Comparison of ENCODE assay signal across 8 cellular contexts in the genomic region with DNA sequence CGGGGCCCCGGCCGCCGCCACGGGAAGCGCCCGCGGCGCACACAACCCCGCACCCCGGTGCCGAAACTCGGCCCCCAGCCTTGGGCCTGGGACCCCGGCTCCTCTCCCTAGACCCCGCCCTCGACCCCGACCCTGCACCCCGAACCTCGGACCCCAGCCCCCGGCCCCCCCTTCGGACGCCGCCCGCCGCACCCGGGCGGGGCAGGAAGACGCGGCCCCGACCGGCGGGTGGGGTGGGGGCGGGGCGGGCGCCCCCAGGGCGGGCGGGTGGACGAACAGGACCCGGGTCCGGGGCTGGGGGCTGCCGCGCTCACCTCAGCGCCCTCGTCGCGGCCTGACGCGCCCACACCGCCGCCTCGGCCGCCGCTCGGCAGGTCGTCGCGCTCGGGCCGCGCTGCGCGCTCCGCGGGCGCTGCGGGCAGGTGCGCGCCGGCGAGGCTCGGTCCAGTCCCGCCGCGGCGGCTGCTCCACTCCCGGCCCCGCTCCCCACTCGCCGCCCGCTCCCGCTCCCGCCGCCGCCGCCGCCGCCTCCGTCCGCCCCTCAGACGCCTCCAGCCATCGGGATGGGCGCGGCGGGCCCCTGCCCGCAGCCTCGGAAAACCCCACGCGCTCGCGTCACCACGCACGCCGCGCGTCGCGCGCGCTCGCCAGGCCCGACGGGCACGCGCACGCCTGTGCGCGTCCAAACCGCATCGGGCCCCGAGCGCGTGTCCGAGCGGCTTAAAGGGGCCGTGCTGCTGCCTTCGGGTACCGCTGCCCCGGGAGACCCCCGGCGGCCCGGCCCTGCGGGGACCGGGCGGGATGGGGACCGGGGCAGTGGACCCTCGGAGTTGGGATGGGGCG. TPM values are rescaled to one million over a fixed set of nuclear protein-coding genes. Genes with fewer than 3 reads are reported as not detected.
DNase-seq lines count a peak whose midpoint lies in the region; ATAC-seq and TF ChIP-seq lines count a peak whose summit lies in the region.

Gene GNB1, minus strand, starts transcription at position 582 of the 843 bp plus-strand sequence. CDS start 65,634 bp downstream, outside the sequence.

- H3K27ac ChIP-seq in upper lobe of left lung = peak within 1 kb of the TSS; percentile 94 to 99 (median 96)

- peaks cover 6% of the 10 kb centered on the region for H3K36me3 Mint-ChIP-seq in T-helper 1 cell treated with Interleukin-12 subunit alpha and Interleukin-12 subunit beta and Interleukin-4 antibody, amounts not matched to agents 30 μg/mL and 1 μg/mL, for 36 hours (ENCODE audit: low read depth)
- H3K36me3 Mint-ChIP-seq in progenitor cell of endocrine pancreas (ENCODE audit: insufficient read depth) = peaks cover 4% of the 10 kb centered on the region

- H3K9me3 ChIP-seq in upper lobe of left lung = no peaks in the 10 kb centered on the region

- H3K27ac Mint-ChIP-seq in T-helper 1 cell treated with Interleukin-12 subunit alpha and Interleukin-12 subunit beta and Interleukin-4 antibody, amounts not matched to agents 30 μg/mL and 1 μg/mL, for 36 hours = peak within 1 kb of the TSS; percentile 87
- H3K27ac Mint-ChIP-seq in progenitor cell of endocrine pancreas = peak within 1 kb of the TSS; percentile 88

- TF ChIP-seq EP300 in upper lobe of left lung (IDR thresholded peaks at IDR 0.05) = peak in 1 of 4 donors; percentile 13

- H3K36me3 ChIP-seq in upper lobe of left lung = no peaks in the 10 kb centered on the region

- TF ChIP-seq POLR2A in GM10847 (IDR thresholded peaks at IDR 0.05; ENCODE audit: extremely low read depth, insufficient read length) (peak; percentile 85), upper lobe of left lung (IDR thresholded peaks at IDR 0.05) (peak in 2 of 4 donors; percentile 75 to 86)

- H3K4me1 Mint-ChIP-seq in T-helper 1 cell treated with Interleukin-12 subunit alpha and Interleukin-12 subunit beta and Interleukin-4 antibody, amounts not matched to agents 30 μg/mL and 1 μg/mL, for 36 hours (ENCODE audit: low read depth) = peaks cover 34% of the 10 kb centered on the region
- H3K4me1 Mint-ChIP-seq in progenitor cell of endocrine pancreas (ENCODE audit: low read depth) = peaks cover 33% of the 10 kb centered on the region

- H3K9me3 Mint-ChIP-seq in T-helper 1 cell treated with Interleukin-12 subunit alpha and Interleukin-12 subunit beta and Interleukin-4 antibody, amounts not matched to agents 30 μg/mL and 1 μg/mL, for 36 hours = no peaks in the 10 kb centered on the region
- no peaks in the 10 kb centered on the region for H3K9me3 Mint-ChIP-seq in progenitor cell of endocrine pancreas (ENCODE audit: low read depth)

- TF ChIP-seq CTCF in progenitor cell of endocrine pancreas (IDR thresholded peaks at IDR 0.05; ENCODE audit: unreplicated experiment) (no peak), upper lobe of left lung (IDR thresholded peaks at IDR 0.05) (peak in 4 of 6 experiments; percentile 7 to 42 (median 10))

- WGBS in upper lobe of left lung, 2 donors = 0% methylated on average over 21 of the region's 137 CpGs; no CpG with 5 or more reads in 1 of the 2 donors

- H3K4me3 ChIP-seq in upper lobe of left lung = peak within 1 kb of the TSS; percentile 71 to 96 (median 90)

- peaks cover 3% of the 10 kb centered on the region for H3K27me3 Mint-ChIP-seq in T-helper 1 cell treated with Interleukin-12 subunit alpha and Interleukin-12 subunit beta and Interleukin-4 antibody, amounts not matched to agents 30 μg/mL and 1 μg/mL, for 36 hours (ENCODE audit: low read depth)
- H3K27me3 Mint-ChIP-seq in progenitor cell of endocrine pancreas = peaks cover 7% of the 10 kb centered on the region

- peaks cover 46 to 72% (median 60%) of the 10 kb centered on the region in 4 donors for H3K4me1 ChIP-seq in upper lobe of left lung

- H3K4me3 Mint-ChIP-seq in T-helper 1 cell treated with Interleukin-12 subunit alpha and Interleukin-12 subunit beta and Interleukin-4 antibody, amounts not matched to agents 30 μg/mL and 1 μg/mL, for 36 hours = peak within 1 kb of the TSS; percentile 84
- H3K4me3 Mint-ChIP-seq in progenitor cell of endocrine pancreas (ENCODE audit: low read depth) = peak within 1 kb of the TSS; percentile 84

- intact Hi-C loops in left cardiac atrium (cut with DNase I) = no loop called here

- no peaks in the 10 kb centered on the region for H3K27me3 ChIP-seq in upper lobe of left lung

- DNase-seq in NCI-H1105 (lab: John Stamatoyannopoulos, UW) (peak; percentile 91), amniotic epithelial cell (ENCODE audit: low read depth) (peak; percentile 83), left cardiac atrium (peak; percentile 91), progenitor cell of endocrine pancreas (ENCODE audit: low spot score, unreplicated experiment) (peak; percentile 83), upper lobe of left lung (peak; percentile 87 to 99)

- ATAC-seq in HG02588 (IDR thresholded peaks at IDR 0.05; ENCODE audit: unreplicated experiment) (peak; percentile 67), left cardiac atrium (peak; percentile 87 to 92), upper lobe of left lung (ENCODE audit: low FRiP score in 2 of 2) (peak; percentile 90 to 94)

RNA-seq across cellular contexts. Expression of gene GNB1, which starts in this region (rescaled TPM):
- 100 to 1,000 TPM; 188 to 206 TPM for total RNA-seq in left cardiac atrium
- 327 TPM in 2 replicates for total RNA-seq in progenitor cell of endocrine pancreas
- 100 to 1,000 TPM; 126 to 386 (median 173) TPM for total RNA-seq in upper lobe of left lung

Comparison
In these comparisons a context has a peak if more than half of its experiments do, and no peak if none do; other contexts are left out.
1. Peak in every context shown above with its lines: DNase-seq, ATAC-seq, H3K4me3 ChIP-seq and H3K27ac ChIP-seq.